In the genomic region with DNA sequence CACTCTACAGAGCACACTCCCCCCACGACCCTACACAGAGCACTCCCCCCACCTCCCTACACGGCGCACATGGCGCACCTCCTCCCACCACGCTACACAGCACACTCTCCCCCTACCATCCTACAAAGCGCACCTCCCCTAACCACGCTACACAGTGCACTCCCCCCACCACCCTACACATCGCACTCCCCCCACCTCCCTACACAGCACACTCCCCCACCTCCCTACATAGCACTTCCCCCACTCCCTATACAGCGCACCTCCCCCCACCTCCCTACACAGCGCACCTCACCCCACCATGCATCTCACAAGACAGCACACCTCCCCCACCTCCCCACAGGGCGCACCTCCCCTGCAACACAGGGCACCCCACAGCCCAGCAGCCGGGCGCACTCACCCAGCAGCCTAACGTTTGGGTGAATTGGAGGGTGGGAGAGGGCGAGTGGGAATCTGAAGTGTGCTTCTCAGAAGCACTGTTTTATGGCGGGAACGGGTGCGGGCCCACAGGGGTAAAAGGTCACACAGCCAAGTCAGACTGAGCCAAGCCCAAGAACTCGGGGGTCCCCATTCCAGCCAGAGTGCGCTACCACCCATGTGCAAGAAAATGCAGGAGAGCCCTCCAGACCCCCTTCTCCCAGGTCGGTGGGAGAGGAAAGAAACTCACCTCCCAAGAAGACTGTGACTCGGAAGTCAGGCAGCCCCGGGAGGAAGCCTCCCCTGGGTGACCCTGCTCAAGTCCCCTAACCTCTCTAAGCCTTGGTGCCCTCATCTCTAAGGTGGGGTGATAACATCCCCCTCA, we compare ENCODE assay signal across 1 cellular context.
TF ChIP-seq lines count a peak whose summit lies in the region.

No MANE protein-coding gene starts in this region.

TF ChIP-seq in SK-N-SH treated with all-trans-retinoic acid at 6 μM for 48 hours, 23 proteins besides CTCF, POLR2A, EP300 and RAD21:
- TF ChIP-seq, protein P1, sequence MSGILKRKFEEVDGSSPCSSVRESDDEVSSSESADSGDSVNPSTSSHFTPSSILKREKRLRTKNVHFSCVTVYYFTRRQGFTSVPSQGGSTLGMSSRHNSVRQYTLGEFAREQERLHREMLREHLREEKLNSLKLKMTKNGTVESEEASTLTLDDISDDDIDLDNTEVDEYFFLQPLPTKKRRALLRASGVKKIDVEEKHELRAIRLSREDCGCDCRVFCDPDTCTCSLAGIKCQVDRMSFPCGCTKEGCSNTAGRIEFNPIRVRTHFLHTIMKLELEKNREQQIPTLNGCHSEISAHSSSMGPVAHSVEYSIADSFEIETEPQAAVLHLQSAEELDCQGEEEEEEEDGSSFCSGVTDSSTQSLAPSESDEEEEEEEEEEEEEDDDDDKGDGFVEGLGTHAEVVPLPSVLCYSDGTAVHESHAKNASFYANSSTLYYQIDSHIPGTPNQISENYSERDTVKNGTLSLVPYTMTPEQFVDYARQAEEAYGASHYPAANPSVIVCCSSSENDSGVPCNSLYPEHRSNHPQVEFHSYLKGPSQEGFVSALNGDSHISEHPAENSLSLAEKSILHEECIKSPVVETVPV (CRISPR knock-in tag; IDR thresholded peaks at IDR 0.05), result no peak
- TF ChIP-seq OSR1 (CRISPR knock-in tag; IDR thresholded peaks at IDR 0.05) (no peak), RARB (CRISPR knock-in tag; IDR thresholded peaks at IDR 0.05) (no peak), ZNF70 (CRISPR knock-in tag; IDR thresholded peaks at IDR 0.05) (no peak), SNAI2 (CRISPR knock-in tag; IDR thresholded peaks at IDR 0.05) (no peak), ZNF565 (CRISPR knock-in tag; conservative IDR thresholded peaks at IDR 0.05; ENCODE audit: low read depth) (no peak), TSHZ2 (CRISPR knock-in tag; IDR thresholded peaks at IDR 0.05) (no peak), CSDC2 (CRISPR knock-in tag; IDR thresholded peaks at IDR 0.05) (no peak), ZFP30 (CRISPR knock-in tag; IDR thresholded peaks at IDR 0.05) (no peak), ZFP3 (CRISPR knock-in tag; IDR thresholded peaks at IDR 0.05) (no peak), ZNF8 (CRISPR knock-in tag; IDR thresholded peaks at IDR 0.05) (no peak), ESRRG (CRISPR knock-in tag; IDR thresholded peaks at IDR 0.05) (no peak), ZC3H10 (CRISPR knock-in tag; IDR thresholded peaks at IDR 0.05) (no peak), BACH2 (CRISPR knock-in tag; IDR thresholded peaks at IDR 0.05; ENCODE audit: borderline replicate concordance) (no peak), PPARA (CRISPR knock-in tag; IDR thresholded peaks at IDR 0.05; ENCODE audit: borderline replicate concordance) (no peak)
- TF ChIP-seq, protein P2, sequence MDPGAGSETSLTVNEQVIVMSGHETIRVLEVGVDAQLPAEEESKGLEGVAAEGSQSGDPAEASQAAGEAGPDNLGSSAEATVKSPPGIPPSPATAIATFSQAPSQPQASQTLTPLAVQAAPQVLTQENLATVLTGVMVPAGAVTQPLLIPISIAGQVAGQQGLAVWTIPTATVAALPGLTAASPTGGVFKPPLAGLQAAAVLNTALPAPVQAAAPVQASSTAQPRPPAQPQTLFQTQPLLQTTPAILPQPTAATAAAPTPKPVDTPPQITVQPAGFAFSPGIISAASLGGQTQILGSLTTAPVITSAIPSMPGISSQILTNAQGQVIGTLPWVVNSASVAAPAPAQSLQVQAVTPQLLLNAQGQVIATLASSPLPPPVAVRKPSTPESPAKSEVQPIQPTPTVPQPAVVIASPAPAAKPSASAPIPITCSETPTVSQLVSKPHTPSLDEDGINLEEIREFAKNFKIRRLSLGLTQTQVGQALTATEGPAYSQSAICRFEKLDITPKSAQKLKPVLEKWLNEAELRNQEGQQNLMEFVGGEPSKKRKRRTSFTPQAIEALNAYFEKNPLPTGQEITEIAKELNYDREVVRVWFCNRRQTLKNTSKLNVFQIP (CRISPR knock-in tag; IDR thresholded peaks at IDR 0.05; ENCODE audit: borderline replicate concordance, low read depth), result no peak
- TF ChIP-seq, protein P3, sequence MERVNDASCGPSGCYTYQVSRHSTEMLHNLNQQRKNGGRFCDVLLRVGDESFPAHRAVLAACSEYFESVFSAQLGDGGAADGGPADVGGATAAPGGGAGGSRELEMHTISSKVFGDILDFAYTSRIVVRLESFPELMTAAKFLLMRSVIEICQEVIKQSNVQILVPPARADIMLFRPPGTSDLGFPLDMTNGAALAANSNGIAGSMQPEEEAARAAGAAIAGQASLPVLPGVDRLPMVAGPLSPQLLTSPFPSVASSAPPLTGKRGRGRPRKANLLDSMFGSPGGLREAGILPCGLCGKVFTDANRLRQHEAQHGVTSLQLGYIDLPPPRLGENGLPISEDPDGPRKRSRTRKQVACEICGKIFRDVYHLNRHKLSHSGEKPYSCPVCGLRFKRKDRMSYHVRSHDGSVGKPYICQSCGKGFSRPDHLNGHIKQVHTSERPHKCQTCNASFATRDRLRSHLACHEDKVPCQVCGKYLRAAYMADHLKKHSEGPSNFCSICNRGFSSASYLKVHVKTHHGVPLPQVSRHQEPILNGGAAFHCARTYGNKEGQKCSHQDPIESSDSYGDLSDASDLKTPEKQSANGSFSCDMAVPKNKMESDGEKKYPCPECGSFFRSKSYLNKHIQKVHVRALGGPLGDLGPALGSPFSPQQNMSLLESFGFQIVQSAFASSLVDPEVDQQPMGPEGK (CRISPR knock-in tag; IDR thresholded peaks at IDR 0.05; ENCODE audit: borderline replicate concordance), result no peak
